Comparison of ENCODE assay signal across 8 cellular contexts in the genomic region with DNA sequence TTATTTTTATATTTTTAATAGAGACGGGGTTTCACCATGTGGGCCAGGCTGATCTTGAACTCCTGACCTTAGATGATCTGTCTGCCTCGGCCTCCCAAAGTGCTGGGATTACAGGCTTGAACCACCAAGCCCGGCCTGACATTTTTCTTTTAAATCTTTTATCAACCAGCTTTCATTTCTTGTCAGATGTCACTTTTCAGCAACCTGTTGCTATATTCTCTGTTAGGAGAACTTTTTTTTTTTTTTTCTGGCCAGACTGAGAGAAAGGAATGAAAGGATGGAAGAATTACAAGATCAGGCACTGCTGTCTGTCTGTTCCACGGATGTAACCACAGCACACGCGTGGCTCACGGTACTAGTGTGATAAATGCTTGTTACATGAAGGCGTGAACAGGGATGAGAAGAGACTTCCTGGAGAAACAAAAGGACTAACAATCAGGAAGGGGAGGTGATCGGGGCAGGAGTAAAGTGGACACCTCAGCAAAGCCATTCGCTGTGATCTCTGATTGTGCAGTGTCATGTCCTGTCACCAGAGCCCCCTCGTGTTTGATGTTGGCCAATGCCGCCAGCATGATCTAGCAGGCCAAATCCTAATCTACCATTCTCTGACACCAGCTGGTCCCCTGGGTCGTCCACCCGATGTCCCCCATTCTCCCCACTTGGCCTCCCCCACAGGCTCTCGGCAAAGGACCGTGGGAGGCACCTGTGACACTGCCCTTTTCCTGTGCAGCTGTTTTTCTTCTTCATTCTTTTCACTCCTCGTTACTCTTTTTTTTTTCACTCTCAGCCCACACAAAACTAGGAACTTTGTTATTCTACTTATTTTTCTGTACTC.
DNase-seq lines count a peak whose midpoint lies in the region; ATAC-seq and TF ChIP-seq lines count a peak whose summit lies in the region.

No MANE protein-coding gene starts in this region.

- ATAC-seq in HG03354 (IDR thresholded peaks at IDR 0.05; ENCODE audit: poor library complexity, severe bottlenecking, unreplicated experiment), result peak; percentile 49
- ATAC-seq in left lung, result no peak
- ATAC-seq in stimulated activated memory B cell treated with anti-CD40 and anti-IgM and Interleukin-4, amounts not matched to agents 10 μg/mL and 1 μg/mL and 100 μg/mL, for 72 hours, result no peak

- H2AFZ ChIP-seq in SU-DHL-6 (ENCODE audit: low read depth, low read length, severe bottlenecking), result no peak overlapping the region

- no peaks in the 10 kb centered on the region for H3K36me3 Mint-ChIP-seq in stimulated activated memory B cell treated with anti-CD40 and anti-IgM and Interleukin-4, amounts not matched to agents 10 μg/mL and 1 μg/mL and 100 μg/mL, for 72 hours

- H3K36me3 ChIP-seq in SU-DHL-6 (ENCODE audit: low read length) (no peaks in the 10 kb centered on the region), left lung (peaks cover 0 to 5% of the 10 kb centered on the region in 2 donors)

- H3K9me3 Mint-ChIP-seq in stimulated activated memory B cell treated with anti-CD40 and anti-IgM and Interleukin-4, amounts not matched to agents 10 μg/mL and 1 μg/mL and 100 μg/mL, for 72 hours, result no peaks in the 10 kb centered on the region

- H3F3A ChIP-seq in SU-DHL-6 (ENCODE audit: insufficient read depth), result peaks cover 4% of the 10 kb centered on the region; the same call in 1 of the 2 replicates

- peaks cover 36 to 60% of the 10 kb centered on the region in 2 donors for H3K4me1 ChIP-seq in left lung

- intact Hi-C loops in left lung (cut with DNase I), result loop anchor here in 1 of 2 donors (10.0 kb wide), 1 partner anchor 312 kb away; no protein-coding TSS in a partner anchor

- peak overlapping the region; percentile 90 for H3K4me3 Mint-ChIP-seq in stimulated activated memory B cell treated with anti-CD40 and anti-IgM and Interleukin-4, amounts not matched to agents 10 μg/mL and 1 μg/mL and 100 μg/mL, for 72 hours

- DNase-seq in NOMO-1 treated with DMSO at 0.1 percent for 48 hours (lab: John Stamatoyannopoulos, UW; ENCODE audit: unreplicated experiment), result peak; percentile 65
- DNase-seq in NOMO-1 treated with dmso at 0.1 percent for 144 hours (lab: John Stamatoyannopoulos, UW; ENCODE audit: unreplicated experiment), result no peak
- DNase-seq in cardiac fibroblast (ENCODE audit: low read depth in 2 of 2), result peak; percentile 48 to 64
- peak in 1 of 2 donors; percentile 72 for DNase-seq in left lung
- DNase-seq in ureter (ENCODE audit: low spot score), result no peak

- no peak overlapping the region for H3K4me2 ChIP-seq in SU-DHL-6 (ENCODE audit: low read depth, low read length, poor library complexity, severe bottlenecking)

- H3K27me3 Mint-ChIP-seq in stimulated activated memory B cell treated with anti-CD40 and anti-IgM and Interleukin-4, amounts not matched to agents 10 μg/mL and 1 μg/mL and 100 μg/mL, for 72 hours, result no peaks in the 10 kb centered on the region

- H3K9me3 ChIP-seq in SU-DHL-6 (ENCODE audit: insufficient read depth, low read length) (no peaks in the 10 kb centered on the region), left lung (no peaks in the 10 kb centered on the region)

- peaks cover 55% of the 10 kb centered on the region for H3K4me1 Mint-ChIP-seq in stimulated activated memory B cell treated with anti-CD40 and anti-IgM and Interleukin-4, amounts not matched to agents 10 μg/mL and 1 μg/mL and 100 μg/mL, for 72 hours

- H3K79me2 ChIP-seq in SU-DHL-6 (ENCODE audit: insufficient read depth, low read length), result no peaks in the 10 kb centered on the region

- no peak overlapping the region for H3K4me3 ChIP-seq in SU-DHL-6 (ENCODE audit: insufficient read depth, low read length, poor library complexity, severe bottlenecking)
- peak overlapping the region in 1 of 2 donors; percentile 71 for H3K4me3 ChIP-seq in cardiac fibroblast (replicated peaks in 1 of 2; ENCODE audit: low read depth in 2 of 2, low read length in 2 of 2)
- peak overlapping the region in 1 of 2 donors; percentile 52 for H3K4me3 ChIP-seq in left lung

- peak; percentile 11 for TF ChIP-seq CTCF in SU-DHL-6 (IDR thresholded peaks at IDR 0.05; ENCODE audit: insufficient read depth, low read length, poor library complexity, severe bottlenecking)
- TF ChIP-seq CTCF in cardiac fibroblast (IDR thresholded peaks at IDR 0.05; ENCODE audit: low read depth, low read length), result peak; percentile 18
- TF ChIP-seq CTCF in left lung (IDR thresholded peaks at IDR 0.05), result no peak

- peak overlapping the region; percentile 92 for H3K27ac Mint-ChIP-seq in stimulated activated memory B cell treated with anti-CD40 and anti-IgM and Interleukin-4, amounts not matched to agents 10 μg/mL and 1 μg/mL and 100 μg/mL, for 72 hours

- H4K20me1 ChIP-seq in SU-DHL-6 (ENCODE audit: low read depth, low read length), result no peaks in the 10 kb centered on the region

- H3K27ac ChIP-seq in SU-DHL-6 (ENCODE audit: low read depth, low read length) (no peak overlapping the region), left lung (peak overlapping the region; percentile 97)

- no peaks in the 10 kb centered on the region for H3K27me3 ChIP-seq in SU-DHL-6 (ENCODE audit: low read length)
- no peaks in the 10 kb centered on the region for H3K27me3 ChIP-seq in left lung

- no peaks in the 10 kb centered on the region for H3K9me2 ChIP-seq in SU-DHL-6 (replicated peaks; ENCODE audit: insufficient read depth, low read length)

- H3K9ac ChIP-seq in SU-DHL-6 (ENCODE audit: low read length), result no peak overlapping the region

Comparison
In these comparisons a context has a peak if more than half of its experiments do, and no peak if none do; other contexts are left out.
1. DNase-seq: peak in NOMO-1 treated with DMSO at 0.1 percent for 48 hours (single experiment) and cardiac fibroblast (2 of 2); none in NOMO-1 treated with dmso at 0.1 percent for 144 hours (single experiment) and ureter (single experiment).
2. CTCF ChIP-seq: peak in SU-DHL-6 (single experiment) and cardiac fibroblast (single experiment); none in left lung (0 of 2).